28 cellular contexts compared by ENCODE assay signal in genomic region chr1:216691710-216692109, GRCh38. TPM values are rescaled to one million over a fixed set of nuclear protein-coding genes. Genes with fewer than 3 reads are reported as not detected.
"Had no signal": no experiment of that assay in that cellular context is flagged by ENCODE, and none has a peak within 500 bp of the region (broad histone marks: within the 10 kb centered on the region; RNA-seq: fewer than 3 reads in every experiment).

No MANE protein-coding gene starts in this region.

- H3K36me3 ChIP-seq: adrenal gland, colonic mucosa, esophagus squamous epithelium, gastroesophageal sphincter, heart right ventricle had no signal

- FAIRE-seq: endometrium, endothelial cell of umbilical vein had no signal

- H2AFZ ChIP-seq: hepatocyte had no signal

- H3K9me3 ChIP-seq: adrenal gland, body of pancreas, colonic mucosa, esophagus squamous epithelium, gastroesophageal sphincter, heart right ventricle had no signal

- H3K27me3 ChIP-seq: adrenal gland, body of pancreas, colonic mucosa, esophagus squamous epithelium, gastroesophageal sphincter, heart right ventricle, hepatocyte had no signal

- DNase-seq: activated B cell treated with CpG ODN at 0.5 μM for 24 hours; activated CD4-positive, alpha-beta T cell treated with anti-CD3 and anti-CD28 coated beads for 48 hours; activated CD4-positive, alpha-beta T cell treated with anti-CD3 and anti-CD28 coated beads, Interleukin-2, amount 50 U/mL, for 1 hour; activated CD4-positive, alpha-beta T cell treated with anti-CD3 and anti-CD28 coated beads, Interleukin-2, amount 50 U/mL, for 48 hours; activated CD8-positive, alpha-beta memory T cell treated with anti-CD3 and anti-CD28 coated beads for 24 hours; activated CD8-positive, alpha-beta T cell treated with anti-CD3 and anti-CD28 coated beads for 36 hours; activated effector memory CD4-positive, alpha-beta T cell treated with Interleukin-2 at 50 U/mL for 16 hours; activated naive CD4-positive, alpha-beta T cell treated with anti-CD3 and anti-CD28 coated beads for 36 hours; activated naive CD8-positive, alpha-beta T cell treated with anti-CD3 and anti-CD28 coated beads for 36 hours; activated naive CD8-positive, alpha-beta T cell treated with anti-CD3 and anti-CD28 coated beads, Interleukin-2, amount 50 U/mL, for 24 hours; activated T-cell treated with anti-CD3 and anti-CD28 coated beads, Interleukin-2, amount 50 U/mL, for 4 hours; adrenal gland; amygdala; aorta; body of pancreas; caudate nucleus; colonic mucosa; effector CD8-positive, alpha-beta T cell; esophagus squamous epithelium; foreskin melanocyte; heart right ventricle; T-helper 2 cell; WERI-Rb-1 had no signal

- H3K4me3 ChIP-seq: adrenal gland, body of pancreas, colonic mucosa, esophagus squamous epithelium, gastroesophageal sphincter, heart right ventricle, hepatocyte had no signal

- H3K4me1 ChIP-seq: adrenal gland, body of pancreas, colonic mucosa, esophagus squamous epithelium, gastroesophageal sphincter had no signal

- H3K4me2 ChIP-seq: hepatocyte had no signal

- H3K27ac ChIP-seq: adrenal gland, body of pancreas, colonic mucosa, epithelial cell of prostate, esophagus squamous epithelium, gastroesophageal sphincter, heart right ventricle, hepatocyte had no signal

RNA-seq across cellular contexts. Expression of gene ESRRG, which starts 31.5 kb away (rescaled TPM):
- polyA plus RNA-seq: endothelial cell of umbilical vein had no signal
